ENCODE assay signal across 22 cellular contexts in the genomic region with DNA sequence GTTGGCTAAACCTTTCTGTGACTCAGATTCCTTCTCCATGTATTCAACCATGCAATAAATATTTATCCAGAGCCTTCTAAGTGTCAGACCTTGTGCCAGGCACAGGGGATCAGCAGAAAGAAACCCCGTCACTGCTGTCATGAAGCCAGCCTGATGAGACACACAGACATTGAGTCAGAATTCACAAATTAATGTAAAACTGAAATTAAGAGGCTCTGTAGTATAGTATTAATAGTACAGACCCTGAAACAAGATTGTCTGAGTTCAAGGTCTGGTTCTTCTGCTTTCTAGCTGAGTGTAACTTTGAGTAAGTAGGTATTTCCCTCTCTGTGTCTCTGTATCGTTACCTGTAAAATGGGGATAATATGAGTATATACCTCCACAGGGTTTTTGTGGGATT. TPM values are rescaled to one million over a fixed set of nuclear protein-coding genes. Genes with fewer than 3 reads are reported as not detected.
DNase-seq lines count a peak whose midpoint lies in the region; ATAC-seq, FAIRE-seq and TF ChIP-seq lines count a peak whose summit lies in the region.
"Had no signal": no experiment of that assay in that cellular context is flagged by ENCODE, and none has a peak within 500 bp of the region (broad histone marks: within the 10 kb centered on the region; RNA-seq: fewer than 3 reads in every experiment).

No MANE protein-coding gene starts in this region.

- CTCF ChIA-PET in GM12878 (lab: Yijun Ruan, JAX): interaction anchor here (1.7 to 2.1 kb wide), 2 partner anchors 17 to 33 kb away, joined by 3 to 9 read pairs; no protein-coding TSS in a partner anchor
- CTCF ChIA-PET in activated CD8-positive, alpha-beta T cell treated with anti-CD3 and anti-CD28 coated beads for 36 hours (lab: Charles Lee): interaction anchor here (3.7 kb wide), 1 partner anchor 17 kb away, joined by 19 read pairs; no protein-coding TSS in a partner anchor

- peak; percentile 63 for ATAC-seq in GM18498 (IDR thresholded peaks at IDR 0.05; ENCODE audit: unreplicated experiment)
- ATAC-seq in GM19035 (IDR thresholded peaks at IDR 0.05; ENCODE audit: unreplicated experiment): peak; percentile 66
- peak; percentile 68 for ATAC-seq in HG02870 (IDR thresholded peaks at IDR 0.05; ENCODE audit: unreplicated experiment)
- peak; percentile 62 for ATAC-seq in GM12878
- no peak for ATAC-seq in sciatic nerve
- ATAC-seq in activated CD8-positive, alpha-beta T cell treated with anti-CD3 and anti-CD28 coated beads for 36 hours: no peak
- ATAC-seq: left lung had no signal

- no peak overlapping the region for H3K4me2 ChIP-seq in GM12878 (ENCODE audit: control insufficient read depth, insufficient read depth)

- no TSS peak for BruUV-seq in GM12878 (replicated peaks; lab: Mats Ljungman, UMichigan)

- H3K4me1 ChIP-seq in GM12878 (ENCODE audit: control insufficient read depth, insufficient read depth, low read length): no peaks in the 10 kb centered on the region
- H3K4me1 ChIP-seq in endodermal cell (ENCODE audit: control insufficient read depth, insufficient read depth, low read length): peaks cover 5% of the 10 kb centered on the region
- H3K4me1 ChIP-seq: left lung had no signal

- POLR2A ChIA-PET in GM12878 (lab: Charles Lee): no interaction called here
- POLR2A ChIA-PET in activated CD8-positive, alpha-beta T cell treated with anti-CD3 and anti-CD28 coated beads for 36 hours (lab: Charles Lee): no interaction called here

- no peaks in the 10 kb centered on the region for H3K79me2 ChIP-seq in GM12878 (ENCODE audit: control insufficient read depth, insufficient read depth, low read length)

- H3K36me3 ChIP-seq in GM12878 (ENCODE audit: control insufficient read depth in 2 of 2, insufficient read depth in 2 of 2, low read length in 1 of 2): no peaks in the 10 kb centered on the region
- H3K36me3 ChIP-seq in endodermal cell (ENCODE audit: control insufficient read depth, insufficient read depth, low read length): no peaks in the 10 kb centered on the region
- H3K36me3 ChIP-seq: left lung, ovary had no signal

- H3K9me3 Mint-ChIP-seq in activated CD8-positive, alpha-beta T cell treated with anti-CD3 and anti-CD28 coated beads for 36 hours: no peaks in the 10 kb centered on the region
- no peaks in the 10 kb centered on the region for H3K9me3 Mint-ChIP-seq in endodermal cell
- H3K9me3 Mint-ChIP-seq: T-helper 2 cell treated with Interferon-gamma antibody and Interleukin-4, amounts not matched to agents 5 μg/mL and 100 μg/mL, for 36 hours had no signal

- H3K4me3 Mint-ChIP-seq in activated CD8-positive, alpha-beta T cell treated with anti-CD3 and anti-CD28 coated beads for 36 hours: no peak overlapping the region
- H3K4me3 Mint-ChIP-seq in endodermal cell: no peak overlapping the region
- H3K4me3 Mint-ChIP-seq: CD4-positive, alpha-beta memory T cell; T-helper 2 cell treated with Interferon-gamma antibody and Interleukin-4, amounts not matched to agents 5 μg/mL and 100 μg/mL, for 36 hours had no signal

- no peak overlapping the region for H3K4me3 ChIP-seq in GM12878
- no peak overlapping the region for H3K4me3 ChIP-seq in endodermal cell (ENCODE audit: low read length)
- H3K4me3 ChIP-seq: left lung, ovary had no signal

- H3K27ac ChIP-seq in GM12878 (ENCODE audit: control insufficient read depth, insufficient read depth) (no peak overlapping the region), endodermal cell (ENCODE audit: low read depth, low read length) (no peak overlapping the region)
- H3K27ac ChIP-seq: left lung had no signal

- FAIRE-seq in GM12878 (lab: Jason Lieb, UNC): no peak
- FAIRE-seq: H1, small intestine had no signal

- H3K9me3 ChIP-seq in GM12878 (replicated peaks; ENCODE audit: control insufficient read depth, insufficient read depth, low read length) (no peaks in the 10 kb centered on the region), endodermal cell (ENCODE audit: control insufficient read depth, low read length) (no peaks in the 10 kb centered on the region)
- H3K9me3 ChIP-seq: left lung, ovary had no signal

- no peaks in the 10 kb centered on the region for H3K4me1 Mint-ChIP-seq in activated CD8-positive, alpha-beta T cell treated with anti-CD3 and anti-CD28 coated beads for 36 hours (ENCODE audit: low read depth)
- peaks cover 6% of the 10 kb centered on the region for H3K4me1 Mint-ChIP-seq in endodermal cell
- H3K4me1 Mint-ChIP-seq: CD4-positive, alpha-beta memory T cell had no signal

- no peaks in the 10 kb centered on the region for H3K36me3 Mint-ChIP-seq in activated CD8-positive, alpha-beta T cell treated with anti-CD3 and anti-CD28 coated beads for 36 hours (ENCODE audit: low read depth)
- no peaks in the 10 kb centered on the region for H3K36me3 Mint-ChIP-seq in endodermal cell (ENCODE audit: low read depth)
- H3K36me3 Mint-ChIP-seq: CD4-positive, alpha-beta memory T cell had no signal

- TF ChIP-seq RAD21 in GM12878 (IDR thresholded peaks at IDR 0.05; ENCODE audit: insufficient read depth, low read depth, low read length): no peak

- no peak for TF ChIP-seq POLR2A in GM12878 (IDR thresholded peaks at IDR 0.05; ENCODE audit: low read depth, low read length)

- H3K9ac ChIP-seq in GM12878 (ENCODE audit: control insufficient read depth, insufficient read depth, low read length) (no peak overlapping the region), endodermal cell (ENCODE audit: extremely low read depth, low read length, poor library complexity, severe bottlenecking) (no peak overlapping the region)

- SMC1A ChIA-PET in GM12878 (lab: Charles Lee; ENCODE audit: uncharacterized antibody, unreplicated experiment): no interaction called here

- TF ChIP-seq CTCF in GM12878 (IDR thresholded peaks at IDR 0.05 in 2 of 3, conservative IDR thresholded peaks at IDR 0.05 in 1 of 3; ENCODE audit: control insufficient read depth in 2 of 3, extremely low read depth in 1 of 3, insufficient read depth in 1 of 3, low read depth in 3 of 3, low read length in 3 of 3) (no peak), endodermal cell (conservative IDR thresholded peaks at IDR 0.05) (no peak)
- no peak for TF ChIP-seq CTCF in activated CD8-positive, alpha-beta T cell treated with anti-CD3 and anti-CD28 coated beads for 36 hours (IDR thresholded peaks at IDR 0.05)

- 0% methylated on average over 2 of the region's 2 CpGs for WGBS in GM12878 (ENCODE audit: insufficient coverage, insufficient replicate concordance, low lambda C conversion rate, missing lambda C conversion rate)
- WGBS in endodermal cell (ENCODE audit: insufficient coverage in 1 of 2, insufficient read length in 1 of 2), 2 experiments: 92 to 100% methylated on average over 1 to 2 of the region's 2 CpGs

- H3K27me3 Mint-ChIP-seq in activated CD8-positive, alpha-beta T cell treated with anti-CD3 and anti-CD28 coated beads for 36 hours: peaks cover 9% of the 10 kb centered on the region
- H3K27me3 Mint-ChIP-seq in endodermal cell (ENCODE audit: insufficient read depth): peaks cover 8% of the 10 kb centered on the region

- in situ Hi-C loops in GM12878 (cut with MboI): no loop called here

- RAD21 ChIA-PET in GM12878 (lab: Charles Lee; ENCODE audit: unreplicated experiment): no interaction called here

- H3K27ac Mint-ChIP-seq in activated CD8-positive, alpha-beta T cell treated with anti-CD3 and anti-CD28 coated beads for 36 hours: no peak overlapping the region
- H3K27ac Mint-ChIP-seq in endodermal cell: no peak overlapping the region
- H3K27ac Mint-ChIP-seq: CD4-positive, alpha-beta memory T cell; T-helper 2 cell treated with Interferon-gamma antibody and Interleukin-4, amounts not matched to agents 5 μg/mL and 100 μg/mL, for 36 hours had no signal

- no peak for TF ChIP-seq EP300 in GM12878 (IDR thresholded peaks at IDR 0.05; ENCODE audit: borderline replicate concordance in 1 of 2, control insufficient read depth in 1 of 2, low read depth in 2 of 2, low read length in 2 of 2)

- peaks cover 0 to 6% of the 10 kb centered on the region in 2 experiments; a peak in 2 of 4 replicates for H3K27me3 ChIP-seq in GM12878 (replicated peaks in 1 of 2; ENCODE audit: control insufficient read depth in 2 of 2, insufficient read depth in 2 of 2, low read length in 1 of 2)
- H3K27me3 ChIP-seq in endodermal cell (ENCODE audit: control insufficient read depth, insufficient read depth, low read length, poor library complexity, severe bottlenecking): no peaks in the 10 kb centered on the region
- H3K27me3 ChIP-seq: left lung, ovary had no signal

- DNase-seq in GM12878 (ENCODE audit: low read depth, low spot score) (no peak), sciatic nerve (ENCODE audit: low spot score) (no peak), GM03348 (ENCODE audit: low spot score) (no peak), endodermal cell (no peak)
- DNase-seq in activated CD8-positive, alpha-beta T cell treated with anti-CD3 and anti-CD28 coated beads for 36 hours: no peak
- DNase-seq: activated T-cell treated with anti-CD3 and anti-CD28 coated beads for 4 hours; CD4-positive, alpha-beta memory T cell; central memory CD4-positive, alpha-beta T cell; DMS79 treated with DMSO at 0.1 percent for 48 hours; effector CD8-positive, alpha-beta T cell; Karpas-422; left lung; NCI-H1694; ovary; SIG-M5; small intestine; stimulated activated naive CD4-positive, alpha-beta T cell treated with Interleukin-2 at 50 U/mL for 16 hours had no signal

- intact Hi-C loops in GM12878 (cut with micrococcal nuclease; ENCODE audit: unreplicated experiment): no loop called here
- intact Hi-C loops in sciatic nerve (cut with DNase I): no loop called here
- intact Hi-C loops in activated CD8-positive, alpha-beta T cell treated with anti-CD3 and anti-CD28 coated beads for 36 hours (cut with micrococcal nuclease): no loop called here

- H2AFZ ChIP-seq in GM12878 (ENCODE audit: control insufficient read depth, low read depth, low read length): no peak overlapping the region

- H4K20me1 ChIP-seq in GM12878 (ENCODE audit: control insufficient read depth, insufficient read depth): no peaks in the 10 kb centered on the region

RNA-seq across cellular contexts. Expression of gene ME3, which starts 46.9 kb away (rescaled TPM):
- total RNA-seq in GM12878 (2013; cell fraction: nucleolus; rRNA removed): not detected in 2 replicates
- total RNA-seq in GM12878 (2014; rRNA removed): 0.22 and 0.40 TPM in 2 replicates
- total RNA-seq in GM12878 (2014; rRNA removed; fragmentation: Illumina TruSeq; extraction: Trizol): 0.18 TPM in 1 of 2 replicates, not detected in the other
- total RNA-seq in GM12878 (2021): 0.08 and 0.21 TPM in 2 replicates
- polyA plus RNA-seq in GM12878 (2011; ENCODE audit: low read depth): not detected
- polyA plus RNA-seq in GM12878 (2011; rRNA removed): 0.33 TPM in 2 replicates
- 0.19 and 0.35 TPM in 2 replicates for polyA plus RNA-seq in GM12878 (2011; cell fraction: cytosol; rRNA removed)
- polyA plus RNA-seq in GM12878 (2011; cell fraction: nucleus; rRNA removed): 1.3 and 2.3 TPM in 2 replicates
- 0.17 and 0.31 TPM in 2 replicates for polyA plus RNA-seq in GM12878 (2012)
- 0.28 TPM in 1 of 2 replicates, not detected in the other for polyA plus RNA-seq in GM12878 (2014; fragmentation: Illumina TruSeq; extraction: Trizol)
- under 1 TPM; 0.11 to 0.16 TPM for polyA plus RNA-seq in GM12878 (2014; fragmentation: Nextera tagmentation; extraction: Ambion mirVana)
- polyA plus RNA-seq in GM12878 (2014; rRNA removed): 0.06 TPM in 2 replicates
- not detected for polyA plus RNA-seq in GM12878 (2016; fragmentation: Nextera tagmentation; extraction: Ambion mirVana)
- 0.82 and 1.1 TPM in 2 replicates for polyA minus RNA-seq in GM12878 (2011; rRNA and poly(A)+ RNA removed)
- not detected in 2 replicates for polyA minus RNA-seq in GM12878 (2011; cell fraction: cytosol; rRNA and poly(A)+ RNA removed)
- polyA minus RNA-seq in GM12878 (2011; cell fraction: nucleus; rRNA and poly(A)+ RNA removed): 0.48 and 1.9 TPM in 2 replicates
- 17.5 TPM for total RNA-seq in sciatic nerve
- total RNA-seq in activated CD8-positive, alpha-beta T cell treated with anti-CD3 and anti-CD28 coated beads for 36 hours: 1 to 10 TPM; 5.0 to 6.2 TPM
- 1 to 10 TPM; 1.2 to 1.3 TPM for total RNA-seq in endodermal cell
- 6.2 TPM for polyA plus RNA-seq in endodermal cell (2013, experiment 1 of 2)
- 8.0 TPM for polyA plus RNA-seq in endodermal cell (2013, experiment 2 of 2)

Comparison
In these comparisons a context has a peak if more than half of its experiments do, and no peak if none do; other contexts are left out.
1. ATAC-seq: peak in GM18498 (single experiment), GM19035 (single experiment), HG02870 (single experiment) and GM12878 (single experiment); none in sciatic nerve (single experiment) and activated CD8-positive, alpha-beta T cell treated with anti-CD3 and anti-CD28 coated beads for 36 hours (single experiment).